In genomic region chr18:37864122-37864521, GRCh38 we compare ENCODE assay signal across 28 cellular contexts.
"Had no signal": no experiment of that assay in that cellular context is flagged by ENCODE, and none has a peak within 500 bp of the region (broad histone marks: within the 10 kb centered on the region; RNA-seq: fewer than 3 reads in every experiment).

No MANE protein-coding gene starts in this region.

- H3K27me3 Mint-ChIP-seq: stimulated activated naive B cell treated with anti-CD40 and anti-IgM and Interleukin-4, amounts not matched to agents 10 μg/mL and 1 μg/mL and 100 μg/mL, for 72 hours had no signal

- H3K4me1 ChIP-seq: left lung, lower lobe of right lung, pancreas, prostate gland, stomach, testis, thyroid gland, transverse colon, upper lobe of left lung had no signal

- ATAC-seq: left cardiac atrium; left lung; lower lobe of right lung; naive thymus-derived CD8-positive, alpha-beta T cell; pancreas; right cardiac atrium; sciatic nerve; stimulated activated naive B cell treated with anti-CD40 and anti-IgM and Interleukin-4, amounts not matched to agents 10 μg/mL and 1 μg/mL and 100 μg/mL, for 72 hours; stimulated activated naive CD8-positive, alpha-beta T cell treated with anti-CD3 and anti-CD28 coated beads, Interleukin-15, Interleukin-2, amounts not matched to agents 100 U/mL and 50 U/mL, for 24 hours had no signal

- H3K4me1 Mint-ChIP-seq: naive thymus-derived CD8-positive, alpha-beta T cell; nephron; neural crest cell; stimulated activated naive B cell treated with anti-CD40 and anti-IgM and Interleukin-4, amounts not matched to agents 10 μg/mL and 1 μg/mL and 100 μg/mL, for 72 hours had no signal

- H3K4me3 ChIP-seq: left lung, lower lobe of right lung, pancreas, prostate gland, skin epidermis, stomach, testis, thyroid gland, transverse colon, upper lobe of left lung had no signal

- H3K27ac Mint-ChIP-seq: naive thymus-derived CD8-positive, alpha-beta T cell; nephron; stimulated activated naive B cell treated with anti-CD40 and anti-IgM and Interleukin-4, amounts not matched to agents 10 μg/mL and 1 μg/mL and 100 μg/mL, for 72 hours had no signal

- H3K27me3 ChIP-seq: left lung, pancreas, stomach, testis, thyroid gland, transverse colon, upper lobe of left lung had no signal

- H3K36me3 Mint-ChIP-seq: naive thymus-derived CD8-positive, alpha-beta T cell; stimulated activated naive B cell treated with anti-CD40 and anti-IgM and Interleukin-4, amounts not matched to agents 10 μg/mL and 1 μg/mL and 100 μg/mL, for 72 hours had no signal

- H3K9me3 ChIP-seq: lower lobe of right lung, pancreas, prostate gland, stomach, testis, thyroid gland, transverse colon, upper lobe of left lung had no signal

- H3K4me3 Mint-ChIP-seq: naive thymus-derived CD8-positive, alpha-beta T cell; nephron; neural crest cell; stimulated activated naive B cell treated with anti-CD40 and anti-IgM and Interleukin-4, amounts not matched to agents 10 μg/mL and 1 μg/mL and 100 μg/mL, for 72 hours had no signal

- H3K27ac ChIP-seq: left lung, lower lobe of right lung, pancreas, prostate gland, skin epidermis, stomach, testis, thyroid gland, transverse colon, upper lobe of left lung had no signal

- DNase-seq: kidney glomerular epithelial cell; left cardiac atrium; left lung; lower lobe of right lung; mammary epithelial cell; mesenchymal stem cell; naive thymus-derived CD8-positive, alpha-beta T cell; nucleus accumbens; pancreas; posterior cingulate gyrus; retina; right cardiac atrium; stimulated activated CD4-positive, alpha-beta T cell treated with anti-CD3 and anti-CD28 coated beads, Interleukin-12 subunit alpha, Interleukin-12 subunit beta, amount 100 ng/mL, for 4 hours; stimulated activated CD4-positive, alpha-beta T cell treated with anti-CD3 and anti-CD28 coated beads, Interleukin-15, amount 100 ng/mL, for 24 hours; stimulated activated CD4-positive, alpha-beta T cell treated with anti-CD3 and anti-CD28 coated beads, Interleukin-2, amount 100 ng/mL, for 24 hours; stimulated activated CD4-positive, alpha-beta T cell treated with anti-CD3 and anti-CD28 coated beads, Interleukin-4, amount 100 ng/mL, for 1 hour; stimulated activated naive B cell treated with anti-CD40 and anti-IgM and Interleukin-4, amounts not matched to agents 10 μg/mL and 1 μg/mL and 100 μg/mL, for 72 hours; stimulated activated naive CD8-positive, alpha-beta T cell treated with anti-CD3 and anti-CD28 coated beads, Interleukin-15, Interleukin-2, amounts not matched to agents 100 U/mL and 50 U/mL, for 24 hours; stomach; testis; thyroid gland; transverse colon; upper lobe of left lung had no signal

- H3K9me3 Mint-ChIP-seq: nephron, neural crest cell had no signal

- H3K36me3 ChIP-seq: left lung, lower lobe of right lung, pancreas, prostate gland, stomach, thyroid gland, transverse colon, upper lobe of left lung had no signal
